Comparison of ENCODE assay signal across 8 cellular contexts in genomic region chr10:34666008-34666700, GRCh38.
A peak's percentile ranks its signal among the peaks of the same experiment; 100 is the strongest.
DNase-seq lines count a peak whose midpoint lies in the region; ATAC-seq and TF ChIP-seq lines count a peak whose summit lies in the region.

No MANE protein-coding gene starts in this region.

- no peaks in the 10 kb centered on the region for H3K36me3 Mint-ChIP-seq in T-helper 2 cell treated with Interferon-gamma antibody and Interleukin-4, amounts not matched to agents 5 μg/mL and 100 μg/mL, for 36 hours (ENCODE audit: low read depth)
- no peaks in the 10 kb centered on the region for H3K36me3 Mint-ChIP-seq in glutamatergic neuron (ENCODE audit: unreplicated experiment)

- no peaks in the 10 kb centered on the region for H3K4me1 Mint-ChIP-seq in T-helper 2 cell treated with Interferon-gamma antibody and Interleukin-4, amounts not matched to agents 5 μg/mL and 100 μg/mL, for 36 hours (ENCODE audit: low read depth)
- H3K4me1 Mint-ChIP-seq in glutamatergic neuron (ENCODE audit: low read depth, unreplicated experiment), result peaks cover 7% of the 10 kb centered on the region

- H3K27ac Mint-ChIP-seq in T-helper 2 cell treated with Interferon-gamma antibody and Interleukin-4, amounts not matched to agents 5 μg/mL and 100 μg/mL, for 36 hours, result no peak overlapping the region
- no peak overlapping the region for H3K27ac Mint-ChIP-seq in glutamatergic neuron (ENCODE audit: unreplicated experiment)

- no peaks in the 10 kb centered on the region for H3K9me3 ChIP-seq in mucosa of descending colon

- H3K4me3 ChIP-seq in dorsolateral prefrontal cortex (no peak overlapping the region), mucosa of descending colon (no peak overlapping the region)

- peak; percentile 79 for DNase-seq in AG08396 (ENCODE audit: low spot score)
- DNase-seq in NOMO-1 treated with DMSO at 0.1 percent for 48 hours (lab: John Stamatoyannopoulos, UW; ENCODE audit: unreplicated experiment), result peak; percentile 66
- DNase-seq in dorsolateral prefrontal cortex, result no peak
- DNase-seq in mucosa of descending colon, result peak in 1 of 3 donors; percentile 53
- DNase-seq in T-helper 2 cell treated with Interferon-gamma antibody and Interleukin-4, amounts not matched to agents 5 μg/mL and 100 μg/mL, for 36 hours (ENCODE audit: low spot score), result no peak
- DNase-seq in glutamatergic neuron, result no peak

- no peak overlapping the region for H3K4me3 Mint-ChIP-seq in T-helper 2 cell treated with Interferon-gamma antibody and Interleukin-4, amounts not matched to agents 5 μg/mL and 100 μg/mL, for 36 hours
- no peak overlapping the region for H3K4me3 Mint-ChIP-seq in glutamatergic neuron (ENCODE audit: unreplicated experiment)

- no peak overlapping the region for H3K27ac ChIP-seq in dorsolateral prefrontal cortex

- intact Hi-C loops in dorsolateral prefrontal cortex (cut with DNase I) (no loop called here), mucosa of descending colon (cut with DNase I, micrococcal nuclease) (no loop called here)

- H3K9me3 Mint-ChIP-seq in T-helper 2 cell treated with Interferon-gamma antibody and Interleukin-4, amounts not matched to agents 5 μg/mL and 100 μg/mL, for 36 hours, result no peaks in the 10 kb centered on the region
- no peaks in the 10 kb centered on the region for H3K9me3 Mint-ChIP-seq in glutamatergic neuron (ENCODE audit: unreplicated experiment)

- peaks cover 0 to 3% (median 0%) of the 10 kb centered on the region in 45 donors for H3K27me3 ChIP-seq in dorsolateral prefrontal cortex

- H3K27me3 Mint-ChIP-seq in T-helper 2 cell treated with Interferon-gamma antibody and Interleukin-4, amounts not matched to agents 5 μg/mL and 100 μg/mL, for 36 hours (ENCODE audit: low read depth), result peaks cover 4% of the 10 kb centered on the region
- peaks cover 2% of the 10 kb centered on the region for H3K27me3 Mint-ChIP-seq in glutamatergic neuron (ENCODE audit: unreplicated experiment)

- TF ChIP-seq CTCF in dorsolateral prefrontal cortex (IDR thresholded peaks at IDR 0.05 in 54 of 56, conservative IDR thresholded peaks at IDR 0.05 in 2 of 56; ENCODE audit: low read depth in 1 of 56, partially characterized antibody in 56 of 56) (peak in 55 of 56 donors; percentile 9 to 72 (median 50)), mucosa of descending colon (IDR thresholded peaks at IDR 0.05) (no peak), glutamatergic neuron (IDR thresholded peaks at IDR 0.05; ENCODE audit: partially characterized antibody, unreplicated experiment) (no peak)

- ATAC-seq in GM18861 (IDR thresholded peaks at IDR 0.05; ENCODE audit: unreplicated experiment) (peak; percentile 65), HG03045 (IDR thresholded peaks at IDR 0.05; ENCODE audit: unreplicated experiment) (peak; percentile 53), mucosa of descending colon (peak; percentile 89)

- no peaks in the 10 kb centered on the region for H3K36me3 ChIP-seq in mucosa of descending colon (ENCODE audit: low read depth)

- peaks cover 3% of the 10 kb centered on the region for H3K4me1 ChIP-seq in mucosa of descending colon (ENCODE audit: low read depth)

Comparison
In these comparisons a context has a peak if more than half of its experiments do, and no peak if none do; other contexts are left out.
1. DNase-seq: peak in AG08396 (single experiment) and NOMO-1 treated with DMSO at 0.1 percent for 48 hours (single experiment); none in dorsolateral prefrontal cortex (0 of 10), T-helper 2 cell treated with Interferon-gamma antibody and Interleukin-4, amounts not matched to agents 5 μg/mL and 100 μg/mL, for 36 hours (single experiment) and glutamatergic neuron (single experiment).
2. CTCF ChIP-seq: peak in dorsolateral prefrontal cortex (55 of 56); none in mucosa of descending colon (single experiment) and glutamatergic neuron (single experiment).
3. Peak in every context shown above with its lines, with median percentiles within 50 percentile points of each other: ATAC-seq.